8 cellular contexts compared by ENCODE assay signal in the genomic region with DNA sequence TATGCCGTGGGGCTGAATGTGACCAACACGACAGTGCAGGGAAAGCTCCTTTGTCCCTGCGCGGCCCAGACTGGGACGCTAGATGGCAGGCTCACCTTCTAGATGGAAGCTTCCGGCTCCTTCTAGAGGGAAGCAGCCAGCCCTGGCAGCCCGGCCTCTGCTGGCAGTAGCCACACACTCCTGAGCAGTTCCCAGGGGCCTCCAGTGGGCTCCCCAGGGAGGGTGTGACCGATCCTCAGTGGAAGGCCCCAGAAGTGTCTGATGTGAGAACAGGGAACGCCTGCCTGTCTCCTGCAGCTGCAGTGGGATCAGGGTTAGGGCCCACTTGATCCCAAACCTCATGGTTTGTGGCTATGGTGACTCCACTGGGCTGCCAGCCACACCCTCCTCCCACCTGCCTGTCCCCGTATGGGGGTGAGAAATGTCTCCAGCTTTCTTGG. TPM values are rescaled to one million over a fixed set of nuclear protein-coding genes. Genes with fewer than 3 reads are reported as not detected.
A peak's percentile ranks its signal among the peaks of the same experiment; 100 is the strongest.
DNase-seq lines count a peak whose midpoint lies in the region; ATAC-seq and TF ChIP-seq lines count a peak whose summit lies in the region.

No MANE protein-coding gene starts in this region.

- no peaks in the 10 kb centered on the region for H3K79me2 ChIP-seq in OCI-LY3 (ENCODE audit: low read length)

- POLR2A ChIA-PET in naive thymus-derived CD8-positive, alpha-beta T cell (lab: Charles Lee) = no interaction called here

- DNase-seq in DMS53 treated with DMSO at 0.1 percent for 48 hours (lab: John Stamatoyannopoulos, UW; ENCODE audit: unreplicated experiment) (peak; percentile 79), epithelial cell of prostate (ENCODE audit: low read depth, low spot score) (peak; percentile 20)
- peak; percentile 73 for DNase-seq in activated CD8-positive, alpha-beta memory T cell treated with anti-CD3 and anti-CD28 coated beads, Interleukin-2, amount 50 U/mL, for 4 hours
- peak; percentile 52 to 88 (median 68) for DNase-seq in naive thymus-derived CD8-positive, alpha-beta T cell
- DNase-seq in stimulated activated effector memory CD8-positive, alpha-beta T cell treated with anti-CD3 and anti-CD28 coated beads, Interleukin-12 subunit alpha, Interleukin-12 subunit beta, amount 100 ng/mL, for 72 hours (ENCODE audit: low spot score in 2 of 2) = peak; percentile 60 to 90

- H3K4me1 Mint-ChIP-seq in naive thymus-derived CD8-positive, alpha-beta T cell = peaks cover 0 to 4% (median 2%) of the 10 kb centered on the region in 4 donors
- no peaks in the 10 kb centered on the region for H3K4me1 Mint-ChIP-seq in stimulated activated effector memory CD8-positive, alpha-beta T cell treated with anti-CD3 and anti-CD28 coated beads, Interleukin-12 subunit alpha, Interleukin-12 subunit beta, amount 100 ng/mL, for 72 hours

- H4K20me1 ChIP-seq in OCI-LY3 (ENCODE audit: insufficient read depth, low read length) = no peaks in the 10 kb centered on the region

- no peak for TF ChIP-seq EP300 in Ishikawa (IDR thresholded peaks at IDR 0.05; ENCODE audit: borderline replicate concordance)

- peak overlapping the region in 2 of 10 donors; percentile 41 to 57 for H3K27ac Mint-ChIP-seq in naive thymus-derived CD8-positive, alpha-beta T cell
- no peak overlapping the region for H3K27ac Mint-ChIP-seq in stimulated activated effector memory CD8-positive, alpha-beta T cell treated with anti-CD3 and anti-CD28 coated beads, Interleukin-12 subunit alpha, Interleukin-12 subunit beta, amount 100 ng/mL, for 72 hours

- H3K4me2 ChIP-seq in OCI-LY3 (ENCODE audit: low read length) = peak overlapping the region; percentile 57

- no peaks in the 10 kb centered on the region for H3K9me3 ChIP-seq in OCI-LY3 (ENCODE audit: insufficient read depth, low read length)

- peaks cover 4% of the 10 kb centered on the region for H3K4me1 ChIP-seq in OCI-LY3 (ENCODE audit: low read length)

- peak; percentile 84 for TF ChIP-seq CTCF in OCI-LY3 (IDR thresholded peaks at IDR 0.05; ENCODE audit: low read depth, low read length)

- no peaks in the 10 kb centered on the region for H3K36me3 ChIP-seq in OCI-LY3 (replicated peaks; ENCODE audit: low read depth, low read length)

- peak; percentile 96 for TF ChIP-seq RAD21 in Ishikawa (IDR thresholded peaks at IDR 0.05; ENCODE audit: low read depth)

- peak overlapping the region; percentile 40; the same call in 1 of the 2 replicates for H3K9ac ChIP-seq in OCI-LY3 (ENCODE audit: low read length)

- no peaks in the 10 kb centered on the region for H3K9me3 Mint-ChIP-seq in naive thymus-derived CD8-positive, alpha-beta T cell
- no peaks in the 10 kb centered on the region for H3K9me3 Mint-ChIP-seq in stimulated activated effector memory CD8-positive, alpha-beta T cell treated with anti-CD3 and anti-CD28 coated beads, Interleukin-12 subunit alpha, Interleukin-12 subunit beta, amount 100 ng/mL, for 72 hours

- H2AFZ ChIP-seq in OCI-LY3 (ENCODE audit: low read depth, low read length) = peak overlapping the region; percentile 98

- H3K4me3 Mint-ChIP-seq in naive thymus-derived CD8-positive, alpha-beta T cell = no peak overlapping the region
- H3K4me3 Mint-ChIP-seq in stimulated activated effector memory CD8-positive, alpha-beta T cell treated with anti-CD3 and anti-CD28 coated beads, Interleukin-12 subunit alpha, Interleukin-12 subunit beta, amount 100 ng/mL, for 72 hours = no peak overlapping the region

- H3K27ac ChIP-seq in OCI-LY3 (ENCODE audit: low read length) (no peak overlapping the region), epithelial cell of prostate (no peak overlapping the region)

- no peaks in the 10 kb centered on the region for H3K27me3 ChIP-seq in OCI-LY3 (ENCODE audit: low read depth, low read length)

- H3K27me3 Mint-ChIP-seq in naive thymus-derived CD8-positive, alpha-beta T cell = peaks cover 0 to 4% (median 0%) of the 10 kb centered on the region in 5 donors

- ATAC-seq in GM21619 (IDR thresholded peaks at IDR 0.05; ENCODE audit: unreplicated experiment) = peak; percentile 99
- peak; percentile 99 to 100 for ATAC-seq in naive thymus-derived CD8-positive, alpha-beta T cell
- peak; percentile 98 for ATAC-seq in stimulated activated effector memory CD8-positive, alpha-beta T cell treated with anti-CD3 and anti-CD28 coated beads, Interleukin-12 subunit alpha, Interleukin-12 subunit beta, amount 100 ng/mL, for 72 hours

- H3K4me3 ChIP-seq in OCI-LY3 (ENCODE audit: low read length) = peak overlapping the region; percentile 41

- H3K36me3 Mint-ChIP-seq in naive thymus-derived CD8-positive, alpha-beta T cell = no peaks in the 10 kb centered on the region
- H3K36me3 Mint-ChIP-seq in stimulated activated effector memory CD8-positive, alpha-beta T cell treated with anti-CD3 and anti-CD28 coated beads, Interleukin-12 subunit alpha, Interleukin-12 subunit beta, amount 100 ng/mL, for 72 hours = no peaks in the 10 kb centered on the region

TF ChIP-seq in Ishikawa, 13 proteins besides CTCF, POLR2A, EP300 and RAD21:
- TF ChIP-seq, protein P1, sequence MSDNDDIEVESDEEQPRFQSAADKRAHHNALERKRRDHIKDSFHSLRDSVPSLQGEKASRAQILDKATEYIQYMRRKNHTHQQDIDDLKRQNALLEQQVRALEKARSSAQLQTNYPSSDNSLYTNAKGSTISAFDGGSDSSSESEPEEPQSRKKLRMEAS (IDR thresholded peaks at IDR 0.05) = 0 out of 2 replicates have a peak, but pooled peaks have one; percentile 26
- TF ChIP-seq CREB1 (IDR thresholded peaks at IDR 0.05; ENCODE audit: low read depth) = no peak

RNA-seq across cellular contexts. Expression of a gene that starts 48.5 kb away (rescaled TPM):
- total RNA-seq in naive thymus-derived CD8-positive, alpha-beta T cell = 10 to 100 TPM; 80.1 to 85.4 TPM
- 10 to 100 TPM; 42.7 to 51.6 (median 43.8) TPM for polyA plus RNA-seq in naive thymus-derived CD8-positive, alpha-beta T cell

Comparison
In these comparisons a context has a peak if more than half of its experiments do, and no peak if none do; other contexts are left out.
1. DNase-seq: peak in every context shown above with its lines; median percentile 79 in DMS53 treated with DMSO at 0.1 percent for 48 hours; 75 in stimulated activated effector memory CD8-positive, alpha-beta T cell treated with anti-CD3 and anti-CD28 coated beads, Interleukin-12 subunit alpha, Interleukin-12 subunit beta, amount 100 ng/mL, for 72 hours; 73 in activated CD8-positive, alpha-beta memory T cell treated with anti-CD3 and anti-CD28 coated beads, Interleukin-2, amount 50 U/mL, for 4 hours; 68 in naive thymus-derived CD8-positive, alpha-beta T cell; 20 in epithelial cell of prostate.